12 cellular contexts compared by ENCODE assay signal in genomic region chr3:165193392-165194268, GRCh38.
A peak's percentile ranks its signal among the peaks of the same experiment; 100 is the strongest.
DNase-seq lines count a peak whose midpoint lies in the region; ATAC-seq and TF ChIP-seq lines count a peak whose summit lies in the region.
"Had no signal": no experiment of that assay in that cellular context is flagged by ENCODE, and none has a peak within 500 bp of the region (broad histone marks: within the 10 kb centered on the region; RNA-seq: fewer than 3 reads in every experiment).

No MANE protein-coding gene starts in this region.

- H3K9ac ChIP-seq in iPS-15b (ENCODE audit: low read depth, low read length): no peak overlapping the region

- peak overlapping the region; percentile 33 for H3K4me3 ChIP-seq in HEK293 (ENCODE audit: low read depth, low read length)
- H3K4me3 ChIP-seq in iPS-15b (ENCODE audit: low read depth, low read length): peak overlapping the region; percentile 84
- peak overlapping the region; percentile 67 for H3K4me3 ChIP-seq in retinal pigment epithelial cell (ENCODE audit: low read length)

- ATAC-seq in HG03280 (IDR thresholded peaks at IDR 0.05; ENCODE audit: unreplicated experiment) (no peak), HG03565 (IDR thresholded peaks at IDR 0.05; ENCODE audit: unreplicated experiment) (no peak)
- ATAC-seq: esophagus mucosa had no signal

- DNase-seq in retinal pigment epithelial cell (ENCODE audit: low read depth): no peak
- DNase-seq in kidney tubule cell (ENCODE audit: low spot score): no peak
- DNase-seq in NCI-H2029 treated with DMSO at 0.1 percent for 48 hours (lab: John Stamatoyannopoulos, UW): no peak
- DNase-seq: Caco-2, left cardiac atrium, T-helper 1 cell had no signal

- no peaks in the 10 kb centered on the region for H3K4me1 ChIP-seq in HEK293 (ENCODE audit: control insufficient read depth, insufficient read depth, low read length)
- peaks cover 7% of the 10 kb centered on the region for H3K4me1 ChIP-seq in iPS-15b (ENCODE audit: control insufficient read depth, insufficient read depth, low read length)
- H3K4me1 ChIP-seq: Caco-2 had no signal

- no peak overlapping the region for H3K27ac ChIP-seq in HEK293 (ENCODE audit: extremely low read depth, low read depth, low read length)
- peak overlapping the region; percentile 85 for H3K27ac ChIP-seq in angular gyrus (ENCODE audit: low read depth, low read length)

- TF ChIP-seq CTCF in HEK293 (tag by site-specific recombination; IDR thresholded peaks at IDR 0.05) (no peak), retinal pigment epithelial cell (conservative IDR thresholded peaks at IDR 0.05; ENCODE audit: low read depth, low read length) (no peak)

- POLR2A ChIA-PET in HEK293 (lab: Yijun Ruan, JAX): no interaction called here

- CTCF ChIA-PET in HEK293 (lab: Yijun Ruan, JAX): interaction anchor here (0.6 kb wide), 1 partner anchor 17 kb away, joined by 3 read pairs; no protein-coding TSS in a partner anchor

- H3K36me3 ChIP-seq in HEK293 (ENCODE audit: control insufficient read depth in 2 of 2, insufficient read depth in 1 of 2, low read length in 2 of 2): peaks cover 0 to 6% of the 10 kb centered on the region in 2 experiments; a peak in 1 of 3 replicates
- no peaks in the 10 kb centered on the region for H3K36me3 ChIP-seq in iPS-15b (ENCODE audit: control insufficient read depth, insufficient read depth, low read length)

- H3K27me3 ChIP-seq in iPS-15b (ENCODE audit: control insufficient read depth, insufficient read depth, low read length): peaks cover 48% of the 10 kb centered on the region

- H3K9me3 ChIP-seq in HEK293 (ENCODE audit: control insufficient read depth, insufficient read depth, low read depth, low read length) (no peaks in the 10 kb centered on the region), iPS-15b (ENCODE audit: control insufficient read depth, insufficient read depth, low read length) (no peaks in the 10 kb centered on the region)
- H3K9me3 ChIP-seq: Caco-2 had no signal

TF ChIP-seq in HEK293, 187 proteins besides CTCF, POLR2A, EP300 and RAD21:
- TF ChIP-seq EGR2 (tag by site-specific recombination; IDR thresholded peaks at IDR 0.05; ENCODE audit: low read depth): no peak
- TF ChIP-seq, protein P1, sequence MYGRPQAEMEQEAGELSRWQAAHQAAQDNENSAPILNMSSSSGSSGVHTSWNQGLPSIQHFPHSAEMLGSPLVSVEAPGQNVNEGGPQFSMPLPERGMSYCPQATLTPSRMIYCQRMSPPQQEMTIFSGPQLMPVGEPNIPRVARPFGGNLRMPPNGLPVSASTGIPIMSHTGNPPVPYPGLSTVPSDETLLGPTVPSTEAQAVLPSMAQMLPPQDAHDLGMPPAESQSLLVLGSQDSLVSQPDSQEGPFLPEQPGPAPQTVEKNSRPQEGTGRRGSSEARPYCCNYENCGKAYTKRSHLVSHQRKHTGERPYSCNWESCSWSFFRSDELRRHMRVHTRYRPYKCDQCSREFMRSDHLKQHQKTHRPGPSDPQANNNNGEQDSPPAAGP (tag by site-specific recombination; IDR thresholded peaks at IDR 0.05): no peak
- TF ChIP-seq ZNF433 (tag by site-specific recombination; IDR thresholded peaks at IDR 0.05; ENCODE audit: low read depth): no peak
- TF ChIP-seq ZNF544 (tag by site-specific recombination; IDR thresholded peaks at IDR 0.05): no peak
- no peak for TF ChIP-seq ZNF660 (tag by site-specific recombination; IDR thresholded peaks at IDR 0.05)
- TF ChIP-seq ZFP69B (tag by site-specific recombination; IDR thresholded peaks at IDR 0.05): no peak
- no peak for TF ChIP-seq HOXC10 (CRISPR knock-in tag; IDR thresholded peaks at IDR 0.05)
- no peak for TF ChIP-seq INSM2 (tag by site-specific recombination; IDR thresholded peaks at IDR 0.05)
- TF ChIP-seq ZNF10 (tag by site-specific recombination; IDR thresholded peaks at IDR 0.05): no peak
- no peak for TF ChIP-seq ZFP41 (tag by site-specific recombination; IDR thresholded peaks at IDR 0.05; ENCODE audit: borderline replicate concordance)
- TF ChIP-seq ZNF121 (tag by site-specific recombination; IDR thresholded peaks at IDR 0.05): no peak
- no peak for TF ChIP-seq ZNF777 (tag by site-specific recombination; IDR thresholded peaks at IDR 0.05; ENCODE audit: borderline replicate concordance)
- TF ChIP-seq SP7 (tag by site-specific recombination; IDR thresholded peaks at IDR 0.05): no peak
- no peak for TF ChIP-seq ZNF621 (tag by site-specific recombination; IDR thresholded peaks at IDR 0.05)
- TF ChIP-seq ZNF701 (tag by site-specific recombination; IDR thresholded peaks at IDR 0.05): no peak
- TF ChIP-seq, protein P2, sequence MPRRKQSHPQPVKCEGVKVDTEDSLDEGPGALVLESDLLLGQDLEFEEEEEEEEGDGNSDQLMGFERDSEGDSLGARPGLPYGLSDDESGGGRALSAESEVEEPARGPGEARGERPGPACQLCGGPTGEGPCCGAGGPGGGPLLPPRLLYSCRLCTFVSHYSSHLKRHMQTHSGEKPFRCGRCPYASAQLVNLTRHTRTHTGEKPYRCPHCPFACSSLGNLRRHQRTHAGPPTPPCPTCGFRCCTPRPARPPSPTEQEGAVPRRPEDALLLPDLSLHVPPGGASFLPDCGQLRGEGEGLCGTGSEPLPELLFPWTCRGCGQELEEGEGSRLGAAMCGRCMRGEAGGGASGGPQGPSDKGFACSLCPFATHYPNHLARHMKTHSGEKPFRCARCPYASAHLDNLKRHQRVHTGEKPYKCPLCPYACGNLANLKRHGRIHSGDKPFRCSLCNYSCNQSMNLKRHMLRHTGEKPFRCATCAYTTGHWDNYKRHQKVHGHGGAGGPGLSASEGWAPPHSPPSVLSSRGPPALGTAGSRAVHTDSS (tag by site-specific recombination; IDR thresholded peaks at IDR 0.05): no peak

Comparison
In these comparisons a context has a peak if more than half of its experiments do, and no peak if none do; other contexts are left out.
1. H3K4me3 ChIP-seq: peak in every context shown above with its lines; median percentile 84 in iPS-15b; 67 in retinal pigment epithelial cell; 33 in HEK293.